ENCODE assay signal across 19 cellular contexts in the genomic region with DNA sequence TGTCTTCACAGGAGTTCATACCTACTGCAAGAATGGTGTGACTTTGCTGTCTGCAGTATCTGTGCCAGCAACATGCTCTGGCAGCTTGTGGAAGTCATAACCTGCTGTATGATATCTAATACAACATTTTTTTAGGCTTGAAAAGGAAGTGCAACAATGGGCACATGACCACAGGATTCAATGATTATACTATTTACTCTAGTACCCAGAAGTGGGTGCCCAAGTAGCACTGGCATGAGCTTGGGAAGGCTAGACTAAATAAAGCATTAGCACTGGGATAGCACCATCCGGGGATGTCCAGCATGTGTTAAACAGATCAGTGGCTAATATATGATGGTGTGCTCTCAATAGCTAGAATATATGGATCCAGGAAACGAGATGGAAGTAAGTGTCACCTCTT.
DNase-seq lines count a peak whose midpoint lies in the region; ATAC-seq, FAIRE-seq and TF ChIP-seq lines count a peak whose summit lies in the region.
"Had no signal": no experiment of that assay in that cellular context is flagged by ENCODE, and none has a peak within 500 bp of the region (broad histone marks: within the 10 kb centered on the region; RNA-seq: fewer than 3 reads in every experiment).

No MANE protein-coding gene starts in this region.

- H3K27ac ChIP-seq in K562 (ENCODE audit: extremely low read depth, low read depth, low read length) (no peak overlapping the region), upper lobe of right lung (no peak overlapping the region), adrenal gland (no peak overlapping the region)
- H3K27ac ChIP-seq: GM23248 had no signal

- no peaks in the 10 kb centered on the region for H3K9me1 ChIP-seq in K562 (ENCODE audit: control insufficient read depth, insufficient read depth, low read length)

- H3K4me1 ChIP-seq in K562 (replicated peaks in 1 of 2; ENCODE audit: control insufficient read depth in 2 of 2, insufficient read depth in 2 of 2, low read length in 2 of 2) (no peaks in the 10 kb centered on the region; a peak in 2 of 5 replicates), upper lobe of right lung (peaks cover 17% of the 10 kb centered on the region), adrenal gland (replicated peaks in 1 of 2) (peaks cover 8 to 18% of the 10 kb centered on the region in 2 donors)

- TF ChIP-seq CTCF in K562 (IDR thresholded peaks at IDR 0.05 in 2 of 3, conservative IDR thresholded peaks at IDR 0.05 in 1 of 3; ENCODE audit: insufficient read depth in 2 of 3, low read depth in 1 of 3, low read length in 3 of 3) (no peak), upper lobe of right lung (IDR thresholded peaks at IDR 0.05) (no peak), adrenal gland (IDR thresholded peaks at IDR 0.05) (no peak)

- FAIRE-seq in K562 (lab: Jason Lieb, UNC) = no peak
- FAIRE-seq: A204.1, D721Med, GM12878, GM18507 had no signal

- H3K36me3 ChIP-seq in K562 (ENCODE audit: control insufficient read depth, insufficient read depth, low read length) (no peaks in the 10 kb centered on the region), upper lobe of right lung (no peaks in the 10 kb centered on the region), adrenal gland (replicated peaks in 1 of 2) (no peaks in the 10 kb centered on the region)

- H3K4me2 ChIP-seq in K562 (ENCODE audit: insufficient read depth, low read length) = no peak overlapping the region

- peaks cover 8% of the 10 kb centered on the region for H3K27me3 Mint-ChIP-seq in activated naive CD8-positive, alpha-beta T cell treated with anti-CD3 and anti-CD28 coated beads for 36 hours
- H3K27me3 Mint-ChIP-seq: B cell had no signal

- no peaks in the 10 kb centered on the region for H4K20me1 ChIP-seq in K562 (replicated peaks; ENCODE audit: control insufficient read depth, insufficient read depth, low read length)

- no peaks in the 10 kb centered on the region for H3K36me3 Mint-ChIP-seq in activated naive CD8-positive, alpha-beta T cell treated with anti-CD3 and anti-CD28 coated beads for 36 hours

- 14% methylated on average over 2 of the region's 2 CpGs for WGBS in K562 (ENCODE audit: insufficient coverage, low coverage, missing lambda C conversion rate)
- WGBS in adrenal gland, 4 donors = 64 to 84% (median 77%) methylated on average over 2 of the region's 2 CpGs

- no peak for TF ChIP-seq POLR2A in K562 (conservative IDR thresholded peaks at IDR 0.05)
- TF ChIP-seq POLR2A in adrenal gland (IDR thresholded peaks at IDR 0.05) = no peak

- no peak overlapping the region for H3K9ac ChIP-seq in K562 (ENCODE audit: insufficient read depth in 1 of 2, low read depth in 2 of 2, low read length in 2 of 2)
- H3K9ac ChIP-seq: GM23248 had no signal

- intact Hi-C loops in K562 (cut with micrococcal nuclease) = no loop called here
- intact Hi-C loops in upper lobe of right lung (cut with DNase I) = no loop called here
- intact Hi-C loops in adrenal gland (cut with DNase I) = loop anchor here in 1 of 2 donors (10.0 kb wide), 1 partner anchor 479 kb away; no protein-coding TSS in a partner anchor

- H3K4me1 Mint-ChIP-seq in activated naive CD8-positive, alpha-beta T cell treated with anti-CD3 and anti-CD28 coated beads for 36 hours = no peaks in the 10 kb centered on the region
- H3K4me1 Mint-ChIP-seq: B cell had no signal

- peak overlapping the region; percentile 10; the same call in 1 of the 2 replicates for H2AFZ ChIP-seq in K562 (ENCODE audit: low read depth, low read length)
- H2AFZ ChIP-seq: GM23248 had no signal

- POLR2A ChIA-PET in K562 (lab: Yijun Ruan, JAX) = no interaction called here

- ATAC-seq in K562 (no peak), upper lobe of right lung (peak; percentile 75)
- ATAC-seq: GM12878 had no signal

- no peak for TF ChIP-seq EP300 in K562 (IDR thresholded peaks at IDR 0.05; ENCODE audit: low read length)

- no peaks in the 10 kb centered on the region for H3K79me2 ChIP-seq in K562 (ENCODE audit: control insufficient read depth, insufficient read depth, low read length)

- H3K9me3 ChIP-seq in K562 (replicated peaks; ENCODE audit: control insufficient read depth, insufficient read depth, low read depth, low read length) = no peaks in the 10 kb centered on the region
- no peaks in the 10 kb centered on the region for H3K9me3 ChIP-seq in upper lobe of right lung
- H3K9me3 ChIP-seq in adrenal gland (replicated peaks in 1 of 3) = no peaks in the 10 kb centered on the region

- in situ Hi-C loops in K562 (cut with MboI) = loop anchor here (10.0 kb wide), 1 partner anchor 259 kb away; no protein-coding TSS in a partner anchor

- BruUV-seq in K562 (replicated peaks; lab: Mats Ljungman, UMichigan) = no TSS peak

- no peak overlapping the region for H3K4me3 ChIP-seq in K562
- no peak overlapping the region for H3K4me3 ChIP-seq in upper lobe of right lung
- no peak overlapping the region for H3K4me3 ChIP-seq in adrenal gland
- H3K4me3 ChIP-seq: GM12878, GM23248 had no signal

- H3K4me3 Mint-ChIP-seq in activated naive CD8-positive, alpha-beta T cell treated with anti-CD3 and anti-CD28 coated beads for 36 hours = no peak overlapping the region
- H3K4me3 Mint-ChIP-seq: B cell; CD4-positive, alpha-beta T cell had no signal

- H3K9me3 Mint-ChIP-seq in activated naive CD8-positive, alpha-beta T cell treated with anti-CD3 and anti-CD28 coated beads for 36 hours = no peaks in the 10 kb centered on the region
- H3K9me3 Mint-ChIP-seq: CD4-positive, alpha-beta T cell had no signal

- no peak for TF ChIP-seq RAD21 in K562 (CRISPR knock-in tag; conservative IDR thresholded peaks at IDR 0.05 in 1 of 2, IDR thresholded peaks at IDR 0.05 in 1 of 2)

- DNase-seq in DMS53 treated with DMSO at 0.1 percent for 48 hours (lab: John Stamatoyannopoulos, UW; ENCODE audit: unreplicated experiment) (peak; percentile 30), MV-4-11 (lab: John Stamatoyannopoulos, UW) (peak; percentile 51), K562 (ENCODE audit: extremely low read depth in 1 of 4, low spot score in 3 of 4) (no peak), upper lobe of right lung (no peak), adrenal gland (no peak), NCI-H1417 (lab: John Stamatoyannopoulos, UW) (no peak)
- no peak for DNase-seq in activated naive CD8-positive, alpha-beta T cell treated with anti-CD3 and anti-CD28 coated beads for 36 hours
- DNase-seq: C1 segment of cervical spinal cord; CD4-positive, alpha-beta T cell; COR-L47; DMS79; GM23248; H7; IMR-90 had no signal

- H3K27me3 ChIP-seq in K562 (ENCODE audit: control insufficient read depth in 2 of 2, insufficient read depth in 2 of 2, low read length in 2 of 2) (no peaks in the 10 kb centered on the region; a peak in 1 of 5 replicates), upper lobe of right lung (no peaks in the 10 kb centered on the region), adrenal gland (no peaks in the 10 kb centered on the region)

- CTCF ChIA-PET in K562 (lab: Yijun Ruan, JAX; ENCODE audit: low intra/inter-chr PET ratio) = no interaction called here

- H3K27ac Mint-ChIP-seq in activated naive CD8-positive, alpha-beta T cell treated with anti-CD3 and anti-CD28 coated beads for 36 hours = no peak overlapping the region
- H3K27ac Mint-ChIP-seq: B cell; CD4-positive, alpha-beta T cell had no signal

TF ChIP-seq in K562, 482 proteins besides CTCF, POLR2A, EP300 and RAD21 (continues in another document):
- TF ChIP-seq ARNT (IDR thresholded peaks at IDR 0.05) = no peak
- TF ChIP-seq ZBTB1 (CRISPR knock-in tag; IDR thresholded peaks at IDR 0.05; ENCODE audit: borderline replicate concordance, low read depth) = no peak
- TF ChIP-seq, protein P1, sequence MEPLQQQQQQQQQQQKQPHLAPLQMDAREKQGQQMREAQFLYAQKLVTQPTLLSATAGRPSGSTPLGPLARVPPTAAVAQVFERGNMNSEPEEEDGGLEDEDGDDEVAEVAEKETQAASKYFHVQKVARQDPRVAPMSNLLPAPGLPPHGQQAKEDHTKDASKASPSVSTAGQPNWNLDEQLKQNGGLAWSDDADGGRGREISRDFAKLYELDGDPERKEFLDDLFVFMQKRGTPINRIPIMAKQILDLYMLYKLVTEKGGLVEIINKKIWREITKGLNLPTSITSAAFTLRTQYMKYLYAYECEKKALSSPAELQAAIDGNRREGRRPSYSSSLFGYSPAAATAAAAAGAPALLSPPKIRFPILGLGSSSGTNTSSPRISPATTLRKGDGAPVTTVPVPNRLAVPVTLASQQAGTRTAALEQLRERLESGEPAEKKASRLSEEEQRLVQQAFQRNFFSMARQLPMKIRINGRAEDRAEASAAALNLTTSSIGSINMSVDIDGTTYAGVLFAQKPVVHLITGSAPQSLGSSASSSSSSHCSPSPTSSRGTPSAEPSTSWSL (CRISPR knock-in tag; IDR thresholded peaks at IDR 0.05; ENCODE audit: borderline replicate concordance) = no peak
- TF ChIP-seq, protein P2, sequence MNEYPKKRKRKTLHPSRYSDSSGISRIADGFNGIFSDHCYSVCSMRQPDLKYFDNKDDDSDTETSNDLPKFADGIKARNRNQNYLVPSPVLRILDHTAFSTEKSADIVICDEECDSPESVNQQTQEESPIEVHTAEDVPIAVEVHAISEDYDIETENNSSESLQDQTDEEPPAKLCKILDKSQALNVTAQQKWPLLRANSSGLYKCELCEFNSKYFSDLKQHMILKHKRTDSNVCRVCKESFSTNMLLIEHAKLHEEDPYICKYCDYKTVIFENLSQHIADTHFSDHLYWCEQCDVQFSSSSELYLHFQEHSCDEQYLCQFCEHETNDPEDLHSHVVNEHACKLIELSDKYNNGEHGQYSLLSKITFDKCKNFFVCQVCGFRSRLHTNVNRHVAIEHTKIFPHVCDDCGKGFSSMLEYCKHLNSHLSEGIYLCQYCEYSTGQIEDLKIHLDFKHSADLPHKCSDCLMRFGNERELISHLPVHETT (CRISPR knock-in tag; conservative IDR thresholded peaks at IDR 0.05 in 1 of 2, IDR thresholded peaks at IDR 0.05 in 1 of 2) = no peak
- TF ChIP-seq POLR2G (IDR thresholded peaks at IDR 0.05; ENCODE audit: low read depth, low read length) = no peak
- TF ChIP-seq ETV6 (IDR thresholded peaks at IDR 0.05; ENCODE audit: borderline replicate concordance in 1 of 2, low read depth in 2 of 2, low read length in 1 of 2) = no peak
- no peak for TF ChIP-seq ETV6 (CRISPR knock-in tag; IDR thresholded peaks at IDR 0.05; ENCODE audit: borderline replicate concordance)
- no peak for TF ChIP-seq ZC3H4 (CRISPR knock-in tag; IDR thresholded peaks at IDR 0.05; ENCODE audit: borderline replicate concordance)
- TF ChIP-seq CCAR2 (IDR thresholded peaks at IDR 0.05; ENCODE audit: low read depth, low read length) = no peak
- no peak for TF ChIP-seq DNMT1 (IDR thresholded peaks at IDR 0.05)
- no peak for TF ChIP-seq ZBTB7A (IDR thresholded peaks at IDR 0.05; ENCODE audit: borderline replicate concordance, control insufficient read depth, low read depth, low read length)

Comparison
In these comparisons a context has a peak if more than half of its experiments do, and no peak if none do; other contexts are left out.
1. DNase-seq: peak in DMS53 treated with DMSO at 0.1 percent for 48 hours (single experiment) and MV-4-11 (single experiment); none in K562 (0 of 4), upper lobe of right lung (single experiment), adrenal gland (0 of 7), NCI-H1417 (0 of 3) and activated naive CD8-positive, alpha-beta T cell treated with anti-CD3 and anti-CD28 coated beads for 36 hours (single experiment).